In the genomic region with DNA sequence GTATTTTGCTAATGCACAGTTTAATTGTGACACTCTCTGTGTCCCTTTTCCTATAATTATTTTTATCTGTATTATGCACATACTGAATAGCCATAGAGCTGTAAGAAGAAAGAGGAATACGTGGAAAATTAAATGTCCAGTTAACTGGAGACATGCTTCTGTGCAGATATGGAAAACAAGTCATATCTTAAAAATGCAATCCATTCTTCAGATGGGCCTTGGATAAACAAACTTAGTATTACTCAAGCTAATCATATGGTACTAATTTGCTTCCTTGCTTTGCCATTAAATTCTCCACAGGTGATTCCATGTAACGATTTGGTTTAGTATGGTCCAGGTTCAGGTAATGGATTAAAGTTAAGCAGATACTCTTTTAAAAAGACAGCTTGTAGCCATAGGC, we compare ENCODE assay signal across 17 cellular contexts.
DNase-seq lines count a peak whose midpoint lies in the region; ATAC-seq and TF ChIP-seq lines count a peak whose summit lies in the region.
"Had no signal": no experiment of that assay in that cellular context is flagged by ENCODE, and none has a peak within 500 bp of the region (broad histone marks: within the 10 kb centered on the region; RNA-seq: fewer than 3 reads in every experiment).

No MANE protein-coding gene starts in this region.

- peak; percentile 31 for DNase-seq in AG08395 (ENCODE audit: low spot score)
- peak; percentile 18 for DNase-seq in HS-5 (ENCODE audit: low read depth)
- DNase-seq in epithelial cell of esophagus (ENCODE audit: low read depth): peak; percentile 41
- peak; percentile 61 to 75 for DNase-seq in foreskin fibroblast
- DNase-seq in A172 (ENCODE audit: low spot score): no peak
- DNase-seq: AML-193, COR-L47, KG1, NCI-H1436, NCI-H2081 treated with DMSO at 0.1 percent for 48 hours, NCI-H510A, NCI-H82, PC-3 had no signal

- TF ChIP-seq CTCF in epithelial cell of esophagus (IDR thresholded peaks at IDR 0.05; ENCODE audit: insufficient read depth, low read depth, low read length, missing control alignments): no peak
- no peak for TF ChIP-seq CTCF in foreskin fibroblast (IDR thresholded peaks at IDR 0.05; ENCODE audit: low read depth, low read length)

- H3K4me3 ChIP-seq in epithelial cell of esophagus (ENCODE audit: low read length): no peak overlapping the region
- no peak overlapping the region for H3K4me3 ChIP-seq in foreskin fibroblast (ENCODE audit: low read depth in 1 of 2, low read length in 2 of 2)
- H3K4me3 ChIP-seq: GM23338 had no signal

- no peak for ATAC-seq in HG02759 (IDR thresholded peaks at IDR 0.05; ENCODE audit: unreplicated experiment)
- ATAC-seq in GM21515 (IDR thresholded peaks at IDR 0.05; ENCODE audit: unreplicated experiment): no peak
- ATAC-seq in GM21529 (IDR thresholded peaks at IDR 0.05; ENCODE audit: unreplicated experiment): no peak
- ATAC-seq: GM23338, PC-3 had no signal
